In genomic region chr2:221606369-221606768, GRCh38 we compare ENCODE assay signal across 27 cellular contexts. TPM values are rescaled to one million over a fixed set of nuclear protein-coding genes. Genes with fewer than 3 reads are reported as not detected.
A peak's percentile ranks its signal among the peaks of the same experiment; 100 is the strongest.
DNase-seq lines count a peak whose midpoint lies in the region; ATAC-seq and TF ChIP-seq lines count a peak whose summit lies in the region.
"Had no signal": no experiment of that assay in that cellular context is flagged by ENCODE, and none has a peak within 500 bp of the region (broad histone marks: within the 10 kb centered on the region; RNA-seq: fewer than 3 reads in every experiment).

No MANE protein-coding gene starts in this region.

- H3K4me3 Mint-ChIP-seq in endodermal cell, result no peak overlapping the region
- H3K4me3 Mint-ChIP-seq in activated T-cell treated with anti-CD3 and anti-CD28 coated beads, Interleukin-2, amount 50 U/mL, for 4 hours, result no peak overlapping the region
- H3K4me3 Mint-ChIP-seq: activated naive CD8-positive, alpha-beta T cell treated with anti-CD3 and anti-CD28 coated beads for 36 hours; activated T-cell treated with anti-CD3 and anti-CD28 coated beads, Interleukin-2, amount 50 U/mL, for 24 hours; T-helper 1 cell treated with Interleukin-12 subunit alpha and Interleukin-12 subunit beta and Interleukin-4 antibody, amounts not matched to agents 30 μg/mL and 1 μg/mL, for 36 hours had no signal

- H3K4me2 ChIP-seq in neural cell (ENCODE audit: low read length), result peak overlapping the region; percentile 67
- H3K4me2 ChIP-seq: BLaER1 had no signal

- peaks cover 10% of the 10 kb centered on the region for H3K4me1 ChIP-seq in endodermal cell (ENCODE audit: control insufficient read depth, insufficient read depth, low read length)
- H3K4me1 ChIP-seq: BLaER1, sigmoid colon had no signal

- no peak for TF ChIP-seq EP300 in neural cell (conservative IDR thresholded peaks at IDR 0.05; ENCODE audit: poor library complexity, severe bottlenecking)

- H2AFZ ChIP-seq in neural cell (ENCODE audit: low read depth, low read length), result no peak overlapping the region

- H3K27me3 ChIP-seq in H7 (ENCODE audit: control insufficient read depth, insufficient read depth, low read length), result no peaks in the 10 kb centered on the region
- H3K27me3 ChIP-seq in endodermal cell (ENCODE audit: control insufficient read depth, insufficient read depth, low read length, poor library complexity, severe bottlenecking), result no peaks in the 10 kb centered on the region
- H3K27me3 ChIP-seq in neural cell (ENCODE audit: insufficient read depth, low read depth, low read length), result no peaks in the 10 kb centered on the region
- H3K27me3 ChIP-seq: ascending aorta, BLaER1, sigmoid colon, tibial artery had no signal

- H3K36me3 ChIP-seq in H7 (replicated peaks; ENCODE audit: control insufficient read depth, insufficient read depth, low read length), result no peaks in the 10 kb centered on the region
- no peaks in the 10 kb centered on the region for H3K36me3 ChIP-seq in endodermal cell (ENCODE audit: control insufficient read depth, insufficient read depth, low read length)
- H3K36me3 ChIP-seq in neural cell (ENCODE audit: insufficient read depth, low read length), result no peaks in the 10 kb centered on the region
- H3K36me3 ChIP-seq: ascending aorta, BLaER1, sigmoid colon, tibial artery had no signal

- H3K4me3 ChIP-seq in H7 (ENCODE audit: insufficient read depth, low read depth, low read length), result no peak overlapping the region
- H3K4me3 ChIP-seq in endodermal cell (ENCODE audit: low read length), result no peak overlapping the region
- peak overlapping the region; percentile 43 for H3K4me3 ChIP-seq in neural cell (ENCODE audit: low read length)
- H3K4me3 ChIP-seq: ascending aorta, BLaER1, sigmoid colon, tibial artery had no signal

- no peak overlapping the region for H3K27ac Mint-ChIP-seq in endodermal cell
- H3K27ac Mint-ChIP-seq: activated naive CD8-positive, alpha-beta T cell treated with anti-CD3 and anti-CD28 coated beads for 36 hours; activated T-cell treated with anti-CD3 and anti-CD28 coated beads, Interleukin-2, amount 50 U/mL, for 24 hours; progenitor cell of endocrine pancreas; T-helper 1 cell treated with Interleukin-12 subunit alpha and Interleukin-12 subunit beta and Interleukin-4 antibody, amounts not matched to agents 30 μg/mL and 1 μg/mL, for 36 hours had no signal

- no peak for ATAC-seq in activated T-cell treated with anti-CD3 and anti-CD28 coated beads, Interleukin-2, amount 50 U/mL, for 4 hours
- ATAC-seq: HCT116, left ventricle myocardium superior, Right ventricle myocardium inferior, SK-N-SH treated with all-trans-retinoic acid at 6 μM for 48 hours had no signal

- H3K9me3 ChIP-seq in endodermal cell (ENCODE audit: control insufficient read depth, low read length) (no peaks in the 10 kb centered on the region), neural cell (ENCODE audit: low read length) (no peaks in the 10 kb centered on the region)
- H3K9me3 ChIP-seq: ascending aorta, BLaER1, sigmoid colon, tibial artery had no signal

- H3K27me3 Mint-ChIP-seq in endodermal cell (ENCODE audit: insufficient read depth), result no peaks in the 10 kb centered on the region
- peaks cover 5% of the 10 kb centered on the region for H3K27me3 Mint-ChIP-seq in activated T-cell treated with anti-CD3 and anti-CD28 coated beads, Interleukin-2, amount 50 U/mL, for 4 hours (ENCODE audit: low read depth)
- H3K27me3 Mint-ChIP-seq: progenitor cell of endocrine pancreas had no signal

- DNase-seq in H7 (peak; percentile 38), NCI-H69 (lab: John Stamatoyannopoulos, UW) (peak; percentile 31), endodermal cell (no peak), HEK293T (ENCODE audit: extremely low spot score) (no peak), cerebellar nuclear complex (lab: John Stamatoyannopoulos, UW) (no peak)
- no peak for DNase-seq in activated T-cell treated with anti-CD3 and anti-CD28 coated beads, Interleukin-2, amount 50 U/mL, for 4 hours
- DNase-seq: activated CD4-positive, CD25-positive, alpha-beta regulatory T cell; activated gamma-delta T cell; activated naive CD8-positive, alpha-beta T cell treated with anti-CD3 and anti-CD28 coated beads for 36 hours; activated T-cell treated with anti-CD3 and anti-CD28 coated beads, Interleukin-2, amount 50 U/mL, for 24 hours; DMS53; Kasumi-1; left ventricle myocardium superior; NCI-H1417 treated with DMSO at 0.1 percent for 48 hours; NCI-H2081 treated with DMSO at 0.1 percent for 48 hours; sigmoid colon; stimulated activated CD4-positive, alpha-beta T cell treated with anti-CD3 and anti-CD28 coated beads, Interleukin-12 subunit alpha, Interleukin-12 subunit beta, amount 100 ng/mL, for 4 hours; stimulated activated CD4-positive, alpha-beta T cell treated with anti-CD3 and anti-CD28 coated beads, Interleukin-4, amount 100 ng/mL, for 24 hours; tibial artery had no signal

- H3K4me1 Mint-ChIP-seq in endodermal cell, result peaks cover 21% of the 10 kb centered on the region
- H3K4me1 Mint-ChIP-seq in activated T-cell treated with anti-CD3 and anti-CD28 coated beads, Interleukin-2, amount 50 U/mL, for 4 hours (ENCODE audit: low read depth), result no peaks in the 10 kb centered on the region
- H3K4me1 Mint-ChIP-seq: activated naive CD8-positive, alpha-beta T cell treated with anti-CD3 and anti-CD28 coated beads for 36 hours had no signal

- H3K27ac ChIP-seq in endodermal cell (ENCODE audit: low read depth, low read length), result peak overlapping the region; percentile 59
- peak overlapping the region; percentile 58 for H3K27ac ChIP-seq in neural cell (ENCODE audit: low read length)
- H3K27ac ChIP-seq: ascending aorta, BLaER1, sigmoid colon, tibial artery had no signal

- H4K20me1 ChIP-seq in neural cell (ENCODE audit: insufficient read depth), result no peaks in the 10 kb centered on the region
- H4K20me1 ChIP-seq: BLaER1 had no signal

- no peak overlapping the region for H3K9ac ChIP-seq in endodermal cell (ENCODE audit: extremely low read depth, low read length, poor library complexity, severe bottlenecking)
- H3K9ac ChIP-seq in neural cell (ENCODE audit: low read length), result no peak overlapping the region
- H3K9ac ChIP-seq: BLaER1 had no signal

- H3F3A ChIP-seq in neural cell (ENCODE audit: insufficient read depth, low read length, poor library complexity, severe bottlenecking), result peaks cover 12% of the 10 kb centered on the region

- no peaks in the 10 kb centered on the region for H3K9me2 ChIP-seq in neural cell (ENCODE audit: insufficient read depth, low read length)

- H3K9me3 Mint-ChIP-seq in endodermal cell, result no peaks in the 10 kb centered on the region
- H3K9me3 Mint-ChIP-seq in activated T-cell treated with anti-CD3 and anti-CD28 coated beads, Interleukin-2, amount 50 U/mL, for 4 hours, result no peaks in the 10 kb centered on the region
- H3K9me3 Mint-ChIP-seq: activated naive CD8-positive, alpha-beta T cell treated with anti-CD3 and anti-CD28 coated beads for 36 hours; activated T-cell treated with anti-CD3 and anti-CD28 coated beads, Interleukin-2, amount 50 U/mL, for 24 hours; T-helper 1 cell treated with Interleukin-12 subunit alpha and Interleukin-12 subunit beta and Interleukin-4 antibody, amounts not matched to agents 30 μg/mL and 1 μg/mL, for 36 hours had no signal

- peak; percentile 39 for TF ChIP-seq RAD21 in neural cell (conservative IDR thresholded peaks at IDR 0.05)

- H3K36me3 Mint-ChIP-seq in endodermal cell (ENCODE audit: low read depth), result no peaks in the 10 kb centered on the region
- H3K36me3 Mint-ChIP-seq in activated T-cell treated with anti-CD3 and anti-CD28 coated beads, Interleukin-2, amount 50 U/mL, for 4 hours (ENCODE audit: insufficient read depth), result no peaks in the 10 kb centered on the region
- H3K36me3 Mint-ChIP-seq: activated naive CD8-positive, alpha-beta T cell treated with anti-CD3 and anti-CD28 coated beads for 36 hours had no signal

- POLR2A ChIA-PET in HEK293T (lab: Yijun Ruan, JAX), result no interaction called here

- 43 to 75% methylated on average over 5 to 6 of the region's 6 CpGs for WGBS in endodermal cell (ENCODE audit: insufficient coverage in 1 of 2, insufficient read length in 1 of 2), 2 experiments

- H3K79me2 ChIP-seq in neural cell (replicated peaks; ENCODE audit: insufficient read depth, low read length), result no peaks in the 10 kb centered on the region

- no peak for TF ChIP-seq CTCF in endodermal cell (conservative IDR thresholded peaks at IDR 0.05)
- peak; percentile 52 for TF ChIP-seq CTCF in neural cell (IDR thresholded peaks at IDR 0.05; ENCODE audit: poor library complexity, severe bottlenecking)

- CTCF ChIA-PET in HEK293T (lab: Yijun Ruan, JAX), result no interaction called here

TF ChIP-seq in neural cell, 6 proteins besides CTCF, POLR2A, EP300 and RAD21:
- TF ChIP-seq MXI1 (conservative IDR thresholded peaks at IDR 0.05; ENCODE audit: poor library complexity, severe bottlenecking), result peak; percentile 17
- TF ChIP-seq POLR2AphosphoS5 (IDR thresholded peaks at IDR 0.05), result no peak
- no peak for TF ChIP-seq TAF1 (IDR thresholded peaks at IDR 0.05; ENCODE audit: low read depth)

TF ChIP-seq in HEK293T, 16 proteins besides CTCF, POLR2A, EP300 and RAD21:
- TF ChIP-seq ZNF384 (IDR thresholded peaks at IDR 0.05) (no peak), FOXM1 (IDR thresholded peaks at IDR 0.05; ENCODE audit: borderline replicate concordance) (no peak), SUZ12 (IDR thresholded peaks at IDR 0.05) (no peak), L3MBTL2 (conservative IDR thresholded peaks at IDR 0.05) (no peak), ARNT (IDR thresholded peaks at IDR 0.05) (no peak), ELF4 (IDR thresholded peaks at IDR 0.05) (no peak), PKNOX1 (IDR thresholded peaks at IDR 0.05) (no peak), FOXK2 (IDR thresholded peaks at IDR 0.05) (no peak)

RNA-seq across cellular contexts. Expression of gene EPHA4, which starts 34.3 kb away (rescaled TPM):
- 9.9 and 20.2 TPM in 2 replicates for total RNA-seq in H7 (2014; rRNA removed; shearing (Covaris generic))
- total RNA-seq in endodermal cell, result 10 to 100 TPM; 74.1 to 87.3 TPM
- polyA plus RNA-seq in endodermal cell (2013, experiment 1 of 2), result 83.9 TPM
- polyA plus RNA-seq in endodermal cell (2013, experiment 2 of 2), result 76.5 TPM
- 71.1 and 99.5 TPM in 2 replicates for polyA plus RNA-seq in neural cell
- 129 and 157 TPM in 2 replicates for polyA minus RNA-seq in neural cell
- 1 to 10 TPM; 2.2 to 5.4 (median 2.4) TPM for total RNA-seq in activated T-cell treated with anti-CD3 and anti-CD28 coated beads, Interleukin-2, amount 50 U/mL, for 4 hours

Comparison
In these comparisons a context has a peak if more than half of its experiments do, and no peak if none do; other contexts are left out.
1. DNase-seq: peak in H7 (single experiment) and NCI-H69 (single experiment); none in endodermal cell (single experiment), HEK293T (single experiment), cerebellar nuclear complex (0 of 2) and activated T-cell treated with anti-CD3 and anti-CD28 coated beads, Interleukin-2, amount 50 U/mL, for 4 hours (single experiment).